Comparison of ENCODE assay signal across 14 cellular contexts in genomic region chr5:149617760-149618306, GRCh38. TPM values are rescaled to one million over a fixed set of nuclear protein-coding genes. Genes with fewer than 3 reads are reported as not detected.
DNase-seq lines count a peak whose midpoint lies in the region; ATAC-seq and TF ChIP-seq lines count a peak whose summit lies in the region.
"Had no signal": no experiment of that assay in that cellular context is flagged by ENCODE, and none has a peak within 500 bp of the region (broad histone marks: within the 10 kb centered on the region; RNA-seq: fewer than 3 reads in every experiment).

No MANE protein-coding gene starts in this region.

- H3K9me2 ChIP-seq in GM23338 (ENCODE audit: insufficient read depth) = no peaks in the 10 kb centered on the region

- DNase-seq in Caki2 (ENCODE audit: low read depth) (peak; percentile 59), GM23338 (ENCODE audit: low spot score) (no peak), RWPE1 (ENCODE audit: low spot score) (no peak), kidney tubule cell (ENCODE audit: low spot score) (peak; percentile 93), G401 (ENCODE audit: low spot score) (no peak), NCI-H1105 treated with DMSO at 0.1 percent for 48 hours (lab: John Stamatoyannopoulos, UW) (no peak), HEK293T (ENCODE audit: extremely low spot score) (no peak), GM10266 (ENCODE audit: extremely low spot score) (no peak)
- DNase-seq: HCEC 1CT, left ventricle myocardium superior, RPMI8226 had no signal

- no peak overlapping the region for H3K4me3 Mint-ChIP-seq in GM23338
- H3K4me3 Mint-ChIP-seq: activated CD8-positive, alpha-beta memory T cell treated with anti-CD3 and anti-CD28 coated beads, Interleukin-2, amount 10 ng/mL, durations not matched to agents 7 days and 5 days; dendritic cell treated with granulocyte-macrophage colony-stimulating factor and Interleukin-4, amounts not matched to agents 40 ng/mL and 50 ng/mL, for 4 days had no signal

- peaks cover 7% of the 10 kb centered on the region; the same call in 2 of the 3 replicates for H3K4me1 Mint-ChIP-seq in GM23338

- POLR2A ChIA-PET in RWPE1 (lab: Yijun Ruan, JAX; ENCODE audit: low non-redundant PET) (interaction anchor here (0.7 kb wide), 1 partner anchor 10 kb away, joined by 3 read pairs; no protein-coding TSS in a partner anchor), HEK293T (lab: Yijun Ruan, JAX) (interaction anchor here (1.2 kb wide), 1 partner anchor 12 kb away, joined by 4 read pairs; no protein-coding TSS in a partner anchor)

- no peaks in the 10 kb centered on the region for H3K36me3 ChIP-seq in GM23338 (ENCODE audit: insufficient read depth)

- H2AFZ ChIP-seq in GM23338 = peak overlapping the region; percentile 52

- no peak for ATAC-seq in GM23338

- no peaks in the 10 kb centered on the region for H4K20me1 ChIP-seq in GM23338 (replicated peaks; ENCODE audit: insufficient read depth)

- no peak overlapping the region for H3K4me2 ChIP-seq in GM23338

- no peaks in the 10 kb centered on the region for H3K4me1 ChIP-seq in GM23338 (ENCODE audit: insufficient read depth)

- H3K27ac ChIP-seq in GM23338 (ENCODE audit: low read depth) (no peak overlapping the region), RWPE1 (peak overlapping the region; percentile 80)
- H3K27ac ChIP-seq: gastroesophageal sphincter had no signal

- H3K79me2 ChIP-seq in GM23338 (replicated peaks; ENCODE audit: insufficient read depth) = no peaks in the 10 kb centered on the region

- H3K9me3 Mint-ChIP-seq in GM23338 = no peaks in the 10 kb centered on the region
- H3K9me3 Mint-ChIP-seq: dendritic cell treated with granulocyte-macrophage colony-stimulating factor and Interleukin-4, amounts not matched to agents 40 ng/mL and 50 ng/mL, for 4 days had no signal

- CTCF ChIA-PET in RWPE1 (lab: Yijun Ruan, JAX) = interaction anchor here (0.6 to 1.9 kb wide), 11 partner anchors 8 to 1606 kb away, joined by 3 to 10 read pairs (median 3); partner anchors contain the start of gene CCDC69
- CTCF ChIA-PET in HEK293T (lab: Yijun Ruan, JAX) = interaction anchor here (0.5 to 1.8 kb wide), 11 partner anchors 9 to 638 kb away, joined by 3 to 13 read pairs (median 3); no protein-coding TSS in a partner anchor

- TF ChIP-seq CTCF in GM23338 (conservative IDR thresholded peaks at IDR 0.05; ENCODE audit: low read depth in 2 of 2) = no peak
- TF ChIP-seq CTCF in RWPE1 (conservative IDR thresholded peaks at IDR 0.05; ENCODE audit: low read depth) = no peak
- TF ChIP-seq CTCF in GM10266 (IDR thresholded peaks at IDR 0.05; ENCODE audit: control insufficient read depth, insufficient read depth, low read depth, missing control alignments) = no peak

- in situ Hi-C loops in Caki2 (cut with HindIII; ENCODE audit: low pct_unique_long_range_greater_than_20kb, low sequenced_read_pairs) = no loop called here
- in situ Hi-C loops in G401 (cut with HindIII; ENCODE audit: low sequenced_read_pairs) = no loop called here

- H3K36me3 Mint-ChIP-seq in GM23338 (ENCODE audit: low read depth) = no peaks in the 10 kb centered on the region
- H3K36me3 Mint-ChIP-seq: activated CD8-positive, alpha-beta memory T cell treated with anti-CD3 and anti-CD28 coated beads, Interleukin-2, amount 10 ng/mL, durations not matched to agents 7 days and 5 days had no signal

- H3K27ac Mint-ChIP-seq in GM23338 = no peak overlapping the region
- H3K27ac Mint-ChIP-seq: activated CD8-positive, alpha-beta memory T cell treated with anti-CD3 and anti-CD28 coated beads, Interleukin-2, amount 10 ng/mL, durations not matched to agents 7 days and 5 days; dendritic cell treated with granulocyte-macrophage colony-stimulating factor and Interleukin-4, amounts not matched to agents 40 ng/mL and 50 ng/mL, for 4 days had no signal

- no peaks in the 10 kb centered on the region for H3K27me3 ChIP-seq in GM23338 (ENCODE audit: insufficient read depth)
- H3K27me3 ChIP-seq: gastroesophageal sphincter had no signal

- peaks cover 6% of the 10 kb centered on the region for H3K27me3 Mint-ChIP-seq in GM23338 (ENCODE audit: insufficient read depth, low read depth, poor library complexity)
- H3K27me3 Mint-ChIP-seq: dendritic cell treated with granulocyte-macrophage colony-stimulating factor and Interleukin-4, amounts not matched to agents 40 ng/mL and 50 ng/mL, for 4 days had no signal

- H3F3A ChIP-seq in GM23338 (replicated peaks; ENCODE audit: low read depth) = no peaks in the 10 kb centered on the region

- H3K4me3 ChIP-seq in GM23338 = no peak overlapping the region
- H3K4me3 ChIP-seq: gastroesophageal sphincter had no signal

TF ChIP-seq in GM23338, 12 proteins besides CTCF, POLR2A, EP300 and RAD21 (continues in another document):
- no peak for TF ChIP-seq CREB1 (CRISPR knock-in tag; IDR thresholded peaks at IDR 0.05; ENCODE audit: low read depth)

TF ChIP-seq in HEK293T, 16 proteins besides CTCF, POLR2A, EP300 and RAD21:
- TF ChIP-seq SUZ12 (IDR thresholded peaks at IDR 0.05) (no peak), HDGF (IDR thresholded peaks at IDR 0.05; ENCODE audit: borderline replicate concordance) (no peak), PKNOX1 (IDR thresholded peaks at IDR 0.05) (no peak), NFRKB (IDR thresholded peaks at IDR 0.05) (no peak), ELF4 (IDR thresholded peaks at IDR 0.05) (no peak), LEF1 (IDR thresholded peaks at IDR 0.05; ENCODE audit: borderline replicate concordance) (no peak), TARDBP (IDR thresholded peaks at IDR 0.05) (no peak), FOXM1 (IDR thresholded peaks at IDR 0.05; ENCODE audit: borderline replicate concordance) (no peak), ARNT (IDR thresholded peaks at IDR 0.05) (no peak), SP1 (IDR thresholded peaks at IDR 0.05) (no peak), L3MBTL2 (conservative IDR thresholded peaks at IDR 0.05) (no peak), ZNF384 (IDR thresholded peaks at IDR 0.05) (no peak)

RNA-seq across cellular contexts. Expression of gene ARHGEF37, which starts 36.5 kb away (rescaled TPM):
- total RNA-seq in Caki2 (2014; rRNA removed; shearing (Covaris generic); ENCODE audit: low replicate concordance) = 3.8 and 5.0 TPM in 2 replicates
- total RNA-seq in GM23338 (2014; rRNA removed; shearing (Covaris generic)) = 0.12 and 0.14 TPM in 2 replicates
- polyA plus RNA-seq in GM23338 (2016; fragmentation: Nextera tagmentation; extraction: Ambion mirVana) = 0.78 and 0.79 TPM in 2 replicates
- total RNA-seq in G401 (2014; rRNA removed; shearing (Covaris generic)) = not detected in 2 replicates

Comparison
In these comparisons a context has a peak if more than half of its experiments do, and no peak if none do; other contexts are left out.
1. DNase-seq: peak in Caki2 (single experiment) and kidney tubule cell (single experiment); none in GM23338 (single experiment), RWPE1 (single experiment), G401 (single experiment), NCI-H1105 treated with DMSO at 0.1 percent for 48 hours (single experiment), HEK293T (single experiment) and GM10266 (single experiment).